16 cellular contexts compared by ENCODE assay signal in genomic region chr6:37966801-37967200, GRCh38.
DNase-seq lines count a peak whose midpoint lies in the region; ATAC-seq, FAIRE-seq and TF ChIP-seq lines count a peak whose summit lies in the region.
"Had no signal": no experiment of that assay in that cellular context is flagged by ENCODE, and none has a peak within 500 bp of the region (broad histone marks: within the 10 kb centered on the region; RNA-seq: fewer than 3 reads in every experiment).

No MANE protein-coding gene starts in this region.

- peak; percentile 17 for DNase-seq in EH (ENCODE audit: low read depth)
- DNase-seq in HPDE6-E6E7 (ENCODE audit: extremely low spot score) = peak; percentile 41
- DNase-seq in activated B cell treated with CpG ODN at 0.5 μM for 24 hours = no peak
- no peak for DNase-seq in heart right ventricle
- DNase-seq: AML-193, Caco-2, DMS53, MM.1S, NCI-H1105, NCI-H1694 treated with DMSO at 0.1 percent for 48 hours, NCI-H774 had no signal

- FAIRE-seq in islet of Langerhans (lab: Jason Lieb, UNC) = peak; percentile 91
- FAIRE-seq: G401.6 had no signal

- H3K27ac ChIP-seq in heart right ventricle = no peak overlapping the region
- H3K27ac ChIP-seq: KMS-11 had no signal

- peaks cover 0 to 11% (median 0%) of the 10 kb centered on the region in 11 donors for H3K9me3 ChIP-seq in heart right ventricle
- H3K9me3 ChIP-seq: Caco-2 had no signal

- TF ChIP-seq CTCF in activated B cell treated with CpG ODN at 0.5 μM for 24 hours (IDR thresholded peaks at IDR 0.05) = no peak
- TF ChIP-seq CTCF in heart right ventricle (IDR thresholded peaks at IDR 0.05) = no peak

- CTCF ChIA-PET in activated B cell treated with CpG ODN at 0.5 μM for 24 hours (lab: Charles Lee) = no interaction called here

- peaks cover 0 to 21% (median 8%) of the 10 kb centered on the region in 9 donors for H3K4me1 ChIP-seq in heart right ventricle
- H3K4me1 ChIP-seq: Caco-2 had no signal

- peaks cover 10% of the 10 kb centered on the region for H3K9me3 Mint-ChIP-seq in activated B cell treated with CpG ODN at 0.5 μM for 24 hours

- H3K36me3 Mint-ChIP-seq in activated B cell treated with CpG ODN at 0.5 μM for 24 hours (ENCODE audit: low read depth) = peaks cover 29% of the 10 kb centered on the region

- H3K4me3 ChIP-seq in heart right ventricle = no peak overlapping the region

- peaks cover 0 to 7% (median 0%) of the 10 kb centered on the region in 9 donors for H3K36me3 ChIP-seq in heart right ventricle

- ATAC-seq in activated B cell treated with CpG ODN at 0.5 μM for 24 hours (ENCODE audit: low read depth) (no peak), HG02642 (IDR thresholded peaks at IDR 0.05; ENCODE audit: poor library complexity, unreplicated experiment) (no peak), heart right ventricle (no peak), GM18519 (IDR thresholded peaks at IDR 0.05; ENCODE audit: low FRiP score, unreplicated experiment) (no peak)

- peaks cover 79% of the 10 kb centered on the region for H3K4me1 Mint-ChIP-seq in activated B cell treated with CpG ODN at 0.5 μM for 24 hours

- POLR2A ChIA-PET in activated B cell treated with CpG ODN at 0.5 μM for 24 hours (lab: Charles Lee) = no interaction called here

- 73 to 80% methylated on average over 1 of the region's 1 CpG for WGBS in heart right ventricle, 2 donors

- no peaks in the 10 kb centered on the region for H3K27me3 ChIP-seq in heart right ventricle

- H3K27ac Mint-ChIP-seq in activated B cell treated with CpG ODN at 0.5 μM for 24 hours = peak overlapping the region; percentile 11

- H3K4me3 Mint-ChIP-seq in activated B cell treated with CpG ODN at 0.5 μM for 24 hours = no peak overlapping the region

- intact Hi-C loops in activated B cell treated with CpG ODN at 0.5 μM for 24 hours (cut with micrococcal nuclease) = no loop called here
- intact Hi-C loops in heart right ventricle (cut with DNase I) = loop anchor here in 1 of 10 donors (10.0 kb wide), 1 partner anchor 112 kb away; no protein-coding TSS in a partner anchor

- no peaks in the 10 kb centered on the region for H3K27me3 Mint-ChIP-seq in activated B cell treated with CpG ODN at 0.5 μM for 24 hours

Comparison
In these comparisons a context has a peak if more than half of its experiments do, and no peak if none do; other contexts are left out.
1. DNase-seq: peak in EH (single experiment) and HPDE6-E6E7 (single experiment); none in activated B cell treated with CpG ODN at 0.5 μM for 24 hours (single experiment) and heart right ventricle (0 of 2).